ENCODE assay signal across 30 cellular contexts in genomic region chr19:14218615-14219330, GRCh38. TPM values are rescaled to one million over a fixed set of nuclear protein-coding genes. Genes with fewer than 3 reads are reported as not detected.
DNase-seq lines count a peak whose midpoint lies in the region; ATAC-seq, FAIRE-seq and TF ChIP-seq lines count a peak whose summit lies in the region.
"Had no signal": no experiment of that assay in that cellular context is flagged by ENCODE, and none has a peak within 500 bp of the region (broad histone marks: within the 10 kb centered on the region; RNA-seq: fewer than 3 reads in every experiment).

No MANE protein-coding gene starts in this region.

- TF ChIP-seq EP300 in K562 (IDR thresholded peaks at IDR 0.05; ENCODE audit: low read length): no peak

- H3K9me1 ChIP-seq in K562 (ENCODE audit: control insufficient read depth, insufficient read depth, low read length): no peaks in the 10 kb centered on the region

- H3K36me3 Mint-ChIP-seq in activated naive CD8-positive, alpha-beta T cell treated with anti-CD3 and anti-CD28 coated beads, Interleukin-2, amount 10 ng/mL, durations not matched to agents 7 days and 5 days: no peaks in the 10 kb centered on the region
- H3K36me3 Mint-ChIP-seq in activated naive CD8-positive, alpha-beta T cell treated with anti-CD3 and anti-CD28 coated beads, Interleukin-2, amount 50 U/mL, for 24 hours (ENCODE audit: low read depth): no peaks in the 10 kb centered on the region
- no peaks in the 10 kb centered on the region for H3K36me3 Mint-ChIP-seq in activated CD8-positive, alpha-beta T cell treated with anti-CD3 and anti-CD28 coated beads, Interleukin-2, amount 10 ng/mL, durations not matched to agents 7 days and 5 days (ENCODE audit: low read depth)
- H3K36me3 Mint-ChIP-seq: activated naive CD8-positive, alpha-beta T cell; CD4-positive, alpha-beta memory T cell had no signal

- H2AFZ ChIP-seq in K562 (ENCODE audit: low read depth, low read length): no peak overlapping the region
- H2AFZ ChIP-seq: hepatocyte had no signal

- in situ Hi-C loops in K562 (cut with MboI): no loop called here

- no peaks in the 10 kb centered on the region for H3K9me3 ChIP-seq in K562 (replicated peaks; ENCODE audit: control insufficient read depth, insufficient read depth, low read depth, low read length)
- no peaks in the 10 kb centered on the region for H3K9me3 ChIP-seq in right atrium auricular region
- H3K9me3 ChIP-seq: gastroesophageal sphincter, SJCRH30 had no signal

- no peak for DNase-seq in activated naive CD8-positive, alpha-beta T cell treated with anti-CD3 and anti-CD28 coated beads, Interleukin-2, amount 10 ng/mL, durations not matched to agents 7 days and 5 days
- DNase-seq in activated naive CD8-positive, alpha-beta T cell treated with anti-CD3 and anti-CD28 coated beads, Interleukin-2, amount 50 U/mL, for 24 hours: no peak
- no peak for DNase-seq in K562 (ENCODE audit: extremely low read depth in 1 of 4, low spot score in 3 of 4)
- peak; percentile 72 for DNase-seq in fibroblast of villous mesenchyme (ENCODE audit: low read depth)
- DNase-seq in right atrium auricular region (ENCODE audit: low spot score): no peak
- no peak for DNase-seq in activated CD8-positive, alpha-beta T cell treated with anti-CD3 and anti-CD28 coated beads, Interleukin-2, amount 10 ng/mL, durations not matched to agents 7 days and 5 days
- DNase-seq: activated CD4-positive, alpha-beta T cell treated with anti-CD3 and anti-CD28 coated beads for 4 hours; activated CD8-positive, alpha-beta memory T cell treated with anti-CD3 and anti-CD28 coated beads for 24 hours; activated T-cell treated with anti-CD3 and anti-CD28 coated beads for 4 hours; CD4-positive, alpha-beta memory T cell; effector memory CD8-positive, alpha-beta T cell; erythroblast; left cardiac atrium; NCI-H1105 treated with DMSO at 0.1 percent for 48 hours; NCI-H1930; NCI-H510A treated with DMSO at 0.1 percent for 48 hours; nephron progenitor cell; RPMI8226; SJCRH30; stimulated activated naive B cell treated with anti-CD40 and anti-IgM and Interleukin-4, amounts not matched to agents 10 μg/mL and 1 μg/mL and 100 μg/mL, for 72 hours; SW 1271 had no signal

- no peaks in the 10 kb centered on the region for H3K36me3 ChIP-seq in K562 (ENCODE audit: control insufficient read depth, insufficient read depth, low read length)
- H3K36me3 ChIP-seq in right atrium auricular region: no peaks in the 10 kb centered on the region
- H3K36me3 ChIP-seq: gastroesophageal sphincter, SJCRH30 had no signal

- POLR2A ChIA-PET in activated naive CD8-positive, alpha-beta T cell treated with anti-CD3 and anti-CD28 coated beads, Interleukin-2, amount 10 ng/mL, durations not matched to agents 7 days and 5 days (lab: Charles Lee): no interaction called here
- POLR2A ChIA-PET in K562 (lab: Yijun Ruan, JAX): interaction anchor here (0.6 to 0.8 kb wide), 2 partner anchors 82 to 1426 kb away, joined by 4 read pairs; no protein-coding TSS in a partner anchor
- POLR2A ChIA-PET in activated CD8-positive, alpha-beta T cell treated with anti-CD3 and anti-CD28 coated beads, Interleukin-2, amount 10 ng/mL, durations not matched to agents 7 days and 5 days (lab: Charles Lee): no interaction called here

- no peaks in the 10 kb centered on the region for H4K20me1 ChIP-seq in K562 (replicated peaks; ENCODE audit: control insufficient read depth, insufficient read depth, low read length)

- TF ChIP-seq RAD21 in K562 (CRISPR knock-in tag; conservative IDR thresholded peaks at IDR 0.05 in 1 of 2, IDR thresholded peaks at IDR 0.05 in 1 of 2): no peak

- H3K4me3 ChIP-seq in K562: no peak overlapping the region
- no peak overlapping the region for H3K4me3 ChIP-seq in fibroblast of villous mesenchyme (ENCODE audit: low read depth, low read length)
- H3K4me3 ChIP-seq in right atrium auricular region: no peak overlapping the region
- H3K4me3 ChIP-seq: gastroesophageal sphincter, hepatocyte, lung, SJCRH30 had no signal

- peak overlapping the region; percentile 30 for H3K27ac Mint-ChIP-seq in activated naive CD8-positive, alpha-beta T cell treated with anti-CD3 and anti-CD28 coated beads, Interleukin-2, amount 10 ng/mL, durations not matched to agents 7 days and 5 days
- H3K27ac Mint-ChIP-seq in activated naive CD8-positive, alpha-beta T cell treated with anti-CD3 and anti-CD28 coated beads, Interleukin-2, amount 50 U/mL, for 24 hours: no peak overlapping the region
- H3K27ac Mint-ChIP-seq in activated CD8-positive, alpha-beta T cell treated with anti-CD3 and anti-CD28 coated beads, Interleukin-2, amount 10 ng/mL, durations not matched to agents 7 days and 5 days: no peak overlapping the region
- H3K27ac Mint-ChIP-seq: activated naive CD8-positive, alpha-beta T cell; nephron progenitor cell; stimulated activated naive B cell treated with anti-CD40 and anti-IgM and Interleukin-4, amounts not matched to agents 10 μg/mL and 1 μg/mL and 100 μg/mL, for 72 hours had no signal

- BruUV-seq in K562 (replicated peaks; lab: Mats Ljungman, UMichigan): no TSS peak

- no peak overlapping the region for H3K4me2 ChIP-seq in K562 (ENCODE audit: insufficient read depth, low read length)
- H3K4me2 ChIP-seq: hepatocyte had no signal

- peaks cover 21% of the 10 kb centered on the region for H3K4me1 Mint-ChIP-seq in activated naive CD8-positive, alpha-beta T cell treated with anti-CD3 and anti-CD28 coated beads, Interleukin-2, amount 10 ng/mL, durations not matched to agents 7 days and 5 days
- peaks cover 14% of the 10 kb centered on the region for H3K4me1 Mint-ChIP-seq in activated naive CD8-positive, alpha-beta T cell treated with anti-CD3 and anti-CD28 coated beads, Interleukin-2, amount 50 U/mL, for 24 hours
- H3K4me1 Mint-ChIP-seq in activated CD8-positive, alpha-beta T cell treated with anti-CD3 and anti-CD28 coated beads, Interleukin-2, amount 10 ng/mL, durations not matched to agents 7 days and 5 days (ENCODE audit: low read depth): peaks cover 30% of the 10 kb centered on the region

- TF ChIP-seq CTCF in K562 (IDR thresholded peaks at IDR 0.05 in 2 of 3, conservative IDR thresholded peaks at IDR 0.05 in 1 of 3; ENCODE audit: insufficient read depth in 2 of 3, low read depth in 1 of 3, low read length in 3 of 3) (no peak), fibroblast of villous mesenchyme (IDR thresholded peaks at IDR 0.05; ENCODE audit: insufficient read depth, low read depth, low read length) (no peak), right atrium auricular region (IDR thresholded peaks at IDR 0.05) (no peak)

- H3K4me1 ChIP-seq in K562 (replicated peaks in 1 of 2; ENCODE audit: control insufficient read depth in 2 of 2, insufficient read depth in 2 of 2, low read length in 2 of 2): peaks cover 0 to 12% of the 10 kb centered on the region in 2 experiments; a peak in 3 of 5 replicates
- peaks cover 0 to 13% of the 10 kb centered on the region in 2 donors for H3K4me1 ChIP-seq in right atrium auricular region
- H3K4me1 ChIP-seq: SJCRH30 had no signal

- no peak overlapping the region for H3K9ac ChIP-seq in K562 (ENCODE audit: insufficient read depth in 1 of 2, low read depth in 2 of 2, low read length in 2 of 2)

- no peak for TF ChIP-seq POLR2A in K562 (conservative IDR thresholded peaks at IDR 0.05)

- no peak overlapping the region for H3K4me3 Mint-ChIP-seq in activated naive CD8-positive, alpha-beta T cell treated with anti-CD3 and anti-CD28 coated beads, Interleukin-2, amount 10 ng/mL, durations not matched to agents 7 days and 5 days
- no peak overlapping the region for H3K4me3 Mint-ChIP-seq in activated naive CD8-positive, alpha-beta T cell treated with anti-CD3 and anti-CD28 coated beads, Interleukin-2, amount 50 U/mL, for 24 hours
- H3K4me3 Mint-ChIP-seq in activated CD8-positive, alpha-beta T cell treated with anti-CD3 and anti-CD28 coated beads, Interleukin-2, amount 10 ng/mL, durations not matched to agents 7 days and 5 days: no peak overlapping the region
- H3K4me3 Mint-ChIP-seq: activated naive CD8-positive, alpha-beta T cell; CD4-positive, alpha-beta memory T cell; nephron progenitor cell; stimulated activated naive B cell treated with anti-CD40 and anti-IgM and Interleukin-4, amounts not matched to agents 10 μg/mL and 1 μg/mL and 100 μg/mL, for 72 hours had no signal

- WGBS in K562 (ENCODE audit: insufficient coverage, low coverage, missing lambda C conversion rate): 54% methylated on average over 11 of the region's 12 CpGs

- H3K27me3 ChIP-seq in K562 (ENCODE audit: control insufficient read depth in 2 of 2, insufficient read depth in 2 of 2, low read length in 2 of 2) (no peaks in the 10 kb centered on the region), right atrium auricular region (no peaks in the 10 kb centered on the region)
- H3K27me3 ChIP-seq: gastroesophageal sphincter, hepatocyte, SJCRH30 had no signal

- H3K79me2 ChIP-seq in K562 (ENCODE audit: control insufficient read depth, insufficient read depth, low read length): no peaks in the 10 kb centered on the region
- H3K79me2 ChIP-seq: hepatocyte had no signal

- no peaks in the 10 kb centered on the region for H3K9me3 Mint-ChIP-seq in activated naive CD8-positive, alpha-beta T cell treated with anti-CD3 and anti-CD28 coated beads, Interleukin-2, amount 10 ng/mL, durations not matched to agents 7 days and 5 days
- no peaks in the 10 kb centered on the region for H3K9me3 Mint-ChIP-seq in activated naive CD8-positive, alpha-beta T cell treated with anti-CD3 and anti-CD28 coated beads, Interleukin-2, amount 50 U/mL, for 24 hours
- H3K9me3 Mint-ChIP-seq in activated CD8-positive, alpha-beta T cell treated with anti-CD3 and anti-CD28 coated beads, Interleukin-2, amount 10 ng/mL, durations not matched to agents 7 days and 5 days (ENCODE audit: insufficient read depth): no peaks in the 10 kb centered on the region
- H3K9me3 Mint-ChIP-seq: CD4-positive, alpha-beta memory T cell; effector memory CD8-positive, alpha-beta T cell; stimulated activated naive B cell treated with anti-CD40 and anti-IgM and Interleukin-4, amounts not matched to agents 10 μg/mL and 1 μg/mL and 100 μg/mL, for 72 hours had no signal

- CTCF ChIA-PET in K562 (lab: Yijun Ruan, JAX; ENCODE audit: low intra/inter-chr PET ratio): no interaction called here
- CTCF ChIA-PET in activated CD8-positive, alpha-beta T cell treated with anti-CD3 and anti-CD28 coated beads, Interleukin-2, amount 10 ng/mL, durations not matched to agents 7 days and 5 days (lab: Charles Lee): interaction anchor here (0.9 to 2.8 kb wide), 2 partner anchors 118 to 129 kb away, joined by 3 to 21 read pairs; no protein-coding TSS in a partner anchor

- H3K27me3 Mint-ChIP-seq in activated naive CD8-positive, alpha-beta T cell treated with anti-CD3 and anti-CD28 coated beads, Interleukin-2, amount 10 ng/mL, durations not matched to agents 7 days and 5 days: peaks cover 3% of the 10 kb centered on the region
- H3K27me3 Mint-ChIP-seq in activated naive CD8-positive, alpha-beta T cell treated with anti-CD3 and anti-CD28 coated beads, Interleukin-2, amount 50 U/mL, for 24 hours: peaks cover 2% of the 10 kb centered on the region
- H3K27me3 Mint-ChIP-seq in activated CD8-positive, alpha-beta T cell treated with anti-CD3 and anti-CD28 coated beads, Interleukin-2, amount 10 ng/mL, durations not matched to agents 7 days and 5 days (ENCODE audit: low read depth): no peaks in the 10 kb centered on the region
- H3K27me3 Mint-ChIP-seq: activated naive CD8-positive, alpha-beta T cell; effector memory CD8-positive, alpha-beta T cell had no signal

- intact Hi-C loops in K562 (cut with micrococcal nuclease): no loop called here

- H3K27ac ChIP-seq in K562 (ENCODE audit: extremely low read depth, low read depth, low read length) (no peak overlapping the region), right atrium auricular region (no peak overlapping the region)
- H3K27ac ChIP-seq: gastroesophageal sphincter, SJCRH30, VCaP had no signal

- peak; percentile 64 for FAIRE-seq in K562 (lab: Jason Lieb, UNC)
- FAIRE-seq: GM19239, H54 had no signal

- ATAC-seq in activated naive CD8-positive, alpha-beta T cell treated with anti-CD3 and anti-CD28 coated beads, Interleukin-2, amount 10 ng/mL, durations not matched to agents 7 days and 5 days (ENCODE audit: low read depth): no peak
- ATAC-seq in activated naive CD8-positive, alpha-beta T cell treated with anti-CD3 and anti-CD28 coated beads, Interleukin-2, amount 50 U/mL, for 24 hours: no peak
- ATAC-seq in K562 (no peak), HG02938 (IDR thresholded peaks at IDR 0.05; ENCODE audit: unreplicated experiment) (no peak), GM21381 (IDR thresholded peaks at IDR 0.05; ENCODE audit: unreplicated experiment) (no peak)
- no peak for ATAC-seq in activated CD8-positive, alpha-beta T cell treated with anti-CD3 and anti-CD28 coated beads, Interleukin-2, amount 10 ng/mL, durations not matched to agents 7 days and 5 days
- ATAC-seq: effector memory CD8-positive, alpha-beta T cell; gastroesophageal sphincter; stimulated activated naive B cell treated with anti-CD40 and anti-IgM and Interleukin-4, amounts not matched to agents 10 μg/mL and 1 μg/mL and 100 μg/mL, for 72 hours had no signal

RNA-seq across cellular contexts. Expression of gene ADGRL1, which starts 12.8 kb away (rescaled TPM):
- 10 to 100 TPM; 15.0 to 16.4 TPM for total RNA-seq in activated naive CD8-positive, alpha-beta T cell treated with anti-CD3 and anti-CD28 coated beads, Interleukin-2, amount 10 ng/mL, durations not matched to agents 7 days and 5 days
- total RNA-seq in K562 (2011; cell fraction: chromatin; rRNA removed; ENCODE audit: low replicate concordance): 52.8 and 150 TPM in 2 replicates
- 73.8 and 77.4 TPM in 2 replicates for total RNA-seq in K562 (2011; cell fraction: nucleolus; rRNA removed)
- 64.1 and 80.0 TPM in 2 replicates for total RNA-seq in K562 (2011; cell fraction: nucleoplasm; rRNA removed)
- total RNA-seq in K562 (2014; rRNA removed): 10.9 TPM in 2 replicates
- 2.8 and 3.3 TPM in 2 replicates for total RNA-seq in K562 (2014; rRNA removed; fragmentation: Illumina TruSeq; extraction: Trizol)
- 6.7 and 7.6 TPM in 2 replicates for total RNA-seq in K562 (2015; rRNA removed; fragmentation: Illumina TruSeq; extraction: Trizol)
- total RNA-seq in K562 (2021): 33.2 and 37.0 TPM in 2 replicates
- polyA plus RNA-seq in K562 (2011; rRNA removed): 8.6 and 14.7 TPM in 2 replicates
- 10.0 and 19.9 TPM in 2 replicates for polyA plus RNA-seq in K562 (2011; cell fraction: cytosol; rRNA removed)
- 50.7 and 75.0 TPM in 2 replicates for polyA plus RNA-seq in K562 (2011; cell fraction: nucleus; rRNA removed)
- polyA plus RNA-seq in K562 (2012): 12.4 and 16.3 TPM in 2 replicates
- 10.8 and 16.6 TPM in 2 replicates for polyA plus RNA-seq in K562 (2014; fragmentation: Illumina TruSeq; extraction: Trizol)
- under 1 TPM; 0.14 to 0.27 TPM for polyA plus RNA-seq in K562 (2014; fragmentation: Nextera tagmentation; extraction: Ambion mirVana)
- 12.6 and 20.3 TPM in 2 replicates for polyA plus RNA-seq in K562 (2014; rRNA removed)
- 9.3 and 13.3 TPM in 2 replicates for polyA minus RNA-seq in K562 (2011; rRNA and poly(A)+ RNA removed)
- polyA minus RNA-seq in K562 (2011; cell fraction: cytosol; rRNA and poly(A)+ RNA removed): 31.3 and 46.7 TPM in 2 replicates
- polyA minus RNA-seq in K562 (2011; cell fraction: nucleus; rRNA and poly(A)+ RNA removed): 17.5 and 24.1 TPM in 2 replicates
- total RNA-seq in fibroblast of villous mesenchyme: 1.7 and 1.9 TPM in 2 replicates
- total RNA-seq in right atrium auricular region: 10 to 100 TPM; 21.0 to 31.2 TPM
- 1 to 10 TPM; 6.3 to 7.7 TPM for total RNA-seq in activated CD8-positive, alpha-beta T cell treated with anti-CD3 and anti-CD28 coated beads, Interleukin-2, amount 10 ng/mL, durations not matched to agents 7 days and 5 days
